ENCODE assay signal across 8 cellular contexts in genomic region chr19:48493718-48494515, GRCh38. TPM values are rescaled to one million over a fixed set of nuclear protein-coding genes. Genes with fewer than 3 reads are reported as not detected.
DNase-seq lines count a peak whose midpoint lies in the region; ATAC-seq and TF ChIP-seq lines count a peak whose summit lies in the region.

No MANE protein-coding gene starts in this region.

- H3K4me3 ChIP-seq in SK-N-MC (peak overlapping the region; percentile 91), gastroesophageal sphincter (peak overlapping the region; percentile 23 to 59), gastrocnemius medialis (peak overlapping the region; percentile 51 to 63 (median 52)), aorta (ENCODE audit: low read length in 2 of 2) (peak overlapping the region in 1 of 2 donors; percentile 2)

- no peak overlapping the region; the same call in 1 of the 2 replicates for H3K27ac ChIP-seq in SK-N-MC
- peak overlapping the region in 3 of 4 donors; percentile 80 to 93 (median 83) for H3K27ac ChIP-seq in gastroesophageal sphincter
- H3K27ac ChIP-seq in gastrocnemius medialis: peak overlapping the region; percentile 6 to 58 (median 45)
- H3K27ac ChIP-seq in aorta (ENCODE audit: low read depth in 1 of 2, low read length in 2 of 2): no peak overlapping the region

- DNase-seq in SK-N-MC (ENCODE audit: low read depth, low spot score) (no peak), gastrocnemius medialis (no peak), NCI-H446 treated with DMSO at 0.1 percent for 48 hours (lab: John Stamatoyannopoulos, UW) (no peak), DMS53 treated with DMSO at 0.1 percent for 48 hours (lab: John Stamatoyannopoulos, UW; ENCODE audit: unreplicated experiment) (no peak), NCI-H128 (lab: John Stamatoyannopoulos, UW; ENCODE audit: unreplicated experiment) (no peak), aorta (no peak)

- peaks cover 0 to 60% (median 22%) of the 10 kb centered on the region in 3 donors for H3K4me1 ChIP-seq in gastroesophageal sphincter
- H3K4me1 ChIP-seq in gastrocnemius medialis: peaks cover 0 to 5% of the 10 kb centered on the region in 2 donors
- no peaks in the 10 kb centered on the region for H3K4me1 ChIP-seq in aorta (ENCODE audit: control insufficient read depth in 1 of 2, insufficient read depth in 2 of 2, low read length in 2 of 2)

- intact Hi-C loops in gastrocnemius medialis (cut with DNase I; ENCODE audit: low total_unique reads) (loop anchor here (2.0 kb wide), 1 partner anchor 25 kb away; the partner anchor contains the start of gene CYTH2), aorta (cut with DNase I) (no loop called here)

- in situ Hi-C loops in gastrocnemius medialis (cut with MboI; ENCODE audit: low sequenced_read_pairs in 4 of 4): loop anchor here in 2 of 4 donors (5.0 kb wide), 2 partner anchors 88 to 93 kb away; no protein-coding TSS in a partner anchor

- TF ChIP-seq CTCF in gastroesophageal sphincter (IDR thresholded peaks at IDR 0.05) (no peak), gastrocnemius medialis (IDR thresholded peaks at IDR 0.05 in 4 of 5, conservative IDR thresholded peaks at IDR 0.05 in 1 of 5) (no peak)

- 78% methylated on average over 5 of the region's 74 CpGs; no CpG with 5 or more reads in 1 of the 2 donors for WGBS in gastroesophageal sphincter (ENCODE audit: low coverage in 1 of 2), 2 donors
- WGBS in aorta, 2 donors: 10 to 12% methylated on average over 48 to 74 of the region's 74 CpGs

- H3K9me3 ChIP-seq in SK-N-MC (ENCODE audit: low read depth, low read length): no peaks in the 10 kb centered on the region
- H3K9me3 ChIP-seq in gastroesophageal sphincter: no peaks in the 10 kb centered on the region
- H3K9me3 ChIP-seq in gastrocnemius medialis: no peaks in the 10 kb centered on the region
- H3K9me3 ChIP-seq in aorta (ENCODE audit: control insufficient read depth, low read length): no peaks in the 10 kb centered on the region

- H3K36me3 ChIP-seq in SK-N-MC (ENCODE audit: insufficient read depth, low read length) (no peaks in the 10 kb centered on the region), gastroesophageal sphincter (no peaks in the 10 kb centered on the region), gastrocnemius medialis (no peaks in the 10 kb centered on the region), aorta (ENCODE audit: control insufficient read depth in 1 of 2, insufficient read depth in 2 of 2, low read length in 1 of 2) (no peaks in the 10 kb centered on the region)

- no peak for TF ChIP-seq EP300 in gastroesophageal sphincter (IDR thresholded peaks at IDR 0.05)

- H3K9ac ChIP-seq in SK-N-MC (ENCODE audit: insufficient read length): peak overlapping the region; percentile 77

- TF ChIP-seq POLR2A in gastroesophageal sphincter (IDR thresholded peaks at IDR 0.05) (no peak), gastrocnemius medialis (IDR thresholded peaks at IDR 0.05) (no peak)

- H3K27me3 ChIP-seq in gastroesophageal sphincter (peaks cover 19% of the 10 kb centered on the region), gastrocnemius medialis (peaks cover 32 to 52% (median 42%) of the 10 kb centered on the region in 3 donors), aorta (ENCODE audit: control insufficient read depth in 1 of 2, insufficient read depth in 2 of 2, low read length in 1 of 2) (no peaks in the 10 kb centered on the region)

- ATAC-seq in GM19463 (IDR thresholded peaks at IDR 0.05; ENCODE audit: unreplicated experiment) (peak; percentile 18), gastroesophageal sphincter (peak; percentile 20), gastrocnemius medialis (peak; percentile 6 to 28), aorta (ENCODE audit: low FRiP score) (no peak)

RNA-seq across cellular contexts. Expression of gene LMTK3, which starts 17.7 kb away (rescaled TPM):
- total RNA-seq in gastroesophageal sphincter (1 to 10 TPM in 1 of 4 donors, under 1 TPM in 3; 0.13 to 1.2 (median 0.30) TPM), gastrocnemius medialis (not detected), aorta (1 to 10 TPM in 1 of 2 donors, under 1 TPM in 1; 0.71 to 4.2 TPM)
- polyA plus RNA-seq in aorta: 1 to 10 TPM in 1 of 2 donors, under 1 TPM in 1; 0.51 to 1.3 TPM

RNA-seq across cellular contexts. Expression of gene CYTH2, which starts 24.7 kb away (rescaled TPM):
- total RNA-seq in gastroesophageal sphincter: 10 to 100 TPM; 28.6 to 56.7 (median 47.0) TPM
- total RNA-seq in gastrocnemius medialis: 10 to 100 TPM; 24.3 to 35.2 (median 26.9) TPM
- total RNA-seq in aorta: 10 to 100 TPM; 56.8 to 61.2 TPM
- 10 to 100 TPM; 32.7 to 76.6 TPM for polyA plus RNA-seq in aorta

RNA-seq across cellular contexts. Expression of gene KCNJ14, which starts 38.5 kb away (rescaled TPM):
- total RNA-seq in gastroesophageal sphincter (under 1 TPM in 3 of 4 donors, not detected in 1; 0.16 to 0.42 (median 0.27) TPM), gastrocnemius medialis (1 to 10 TPM in 2 of 4 donors, under 1 TPM in 2; 0.19 to 1.9 (median 0.92) TPM), aorta (1 to 10 TPM; 1.1 TPM)
- polyA plus RNA-seq in aorta: under 1 TPM in 1 of 2 donors, not detected in 1; 0.36 TPM

RNA-seq across cellular contexts. Expression of gene GRWD1, which starts 48.1 kb away (rescaled TPM):
- 10 to 100 TPM; 28.9 to 33.1 (median 32.7) TPM for total RNA-seq in gastroesophageal sphincter
- total RNA-seq in gastrocnemius medialis: 10 to 100 TPM; 27.8 to 36.0 (median 31.2) TPM
- 10 to 100 TPM; 21.4 to 25.8 TPM for total RNA-seq in aorta
- 1 to 10 TPM; 7.0 to 9.0 TPM for polyA plus RNA-seq in aorta

RNA-seq across cellular contexts. Expression of gene SULT2B1, which starts 58.1 kb away (rescaled TPM):
- total RNA-seq in gastroesophageal sphincter (1 to 10 TPM in 2 of 4 donors, under 1 TPM in 1, not detected in 1; 0.93 to 3.9 (median 1.0) TPM), gastrocnemius medialis (not detected), aorta (not detected)
- polyA plus RNA-seq in aorta: 1 to 10 TPM in 1 of 2 donors, not detected in 1; 2.1 TPM

Comparison
In these comparisons a context has a peak if more than half of its experiments do, and no peak if none do; other contexts are left out.
1. H3K27ac ChIP-seq: peak in gastroesophageal sphincter (3 of 4) and gastrocnemius medialis (4 of 4); none in SK-N-MC (single experiment) and aorta (0 of 2).